20 cellular contexts compared by ENCODE assay signal in genomic region chr15:58690703-58691102, GRCh38. TPM values are rescaled to one million over a fixed set of nuclear protein-coding genes. Genes with fewer than 3 reads are reported as not detected.
A peak's percentile ranks its signal among the peaks of the same experiment; 100 is the strongest.
DNase-seq lines count a peak whose midpoint lies in the region; ATAC-seq and TF ChIP-seq lines count a peak whose summit lies in the region.
"Had no signal": no experiment of that assay in that cellular context is flagged by ENCODE, and none has a peak within 500 bp of the region (broad histone marks: within the 10 kb centered on the region; RNA-seq: fewer than 3 reads in every experiment).

No MANE protein-coding gene starts in this region.

- no peaks in the 10 kb centered on the region for H3K9me3 Mint-ChIP-seq in activated CD4-positive, alpha-beta T cell treated with anti-CD3 and anti-CD28 coated beads, Interleukin-2, amount 10 ng/mL, durations not matched to agents 24 days and 14 days
- H3K9me3 Mint-ChIP-seq in activated B cell treated with CpG ODN at 0.5 μM for 24 hours (no peaks in the 10 kb centered on the region), type B pancreatic cell (peaks cover 10% of the 10 kb centered on the region)
- H3K9me3 Mint-ChIP-seq: endodermal cell had no signal

- 49 to 80% (median 76%) methylated on average over 3 of the region's 3 CpGs for WGBS in spleen, 5 donors

- intact Hi-C loops in activated CD4-positive, alpha-beta T cell treated with anti-CD3 and anti-CD28 coated beads, Interleukin-2, amount 10 ng/mL, durations not matched to agents 24 days and 14 days (cut with micrococcal nuclease), result loop anchor here (5.0 kb wide), 1 partner anchor 57 kb away; the partner anchor contains the start of gene ADAM10
- intact Hi-C loops in activated B cell treated with CpG ODN at 0.5 μM for 24 hours (cut with micrococcal nuclease), result loop anchor here (1.0 to 5.0 kb wide), 3 partner anchors 37 to 81 kb away; partner anchors contain the start of genes ADAM10 and MINDY2
- intact Hi-C loops in spleen (cut with DNase I; ENCODE audit: low total_unique reads), result no loop called here

- no peak for TF ChIP-seq POLR2A in spleen (IDR thresholded peaks at IDR 0.05)

- peak; percentile 62 for DNase-seq in activated CD4-positive, alpha-beta T cell treated with anti-CD3 and anti-CD28 coated beads, Interleukin-2, amount 10 ng/mL, durations not matched to agents 24 days and 14 days
- no peak for DNase-seq in activated CD4-positive, alpha-beta T cell treated with anti-CD3 and anti-CD28 coated beads, Interleukin-2, amount 50 U/mL, for 1 hour
- DNase-seq in activated B cell treated with CpG ODN at 0.5 μM for 24 hours (no peak), type B pancreatic cell (ENCODE audit: extremely low spot score, unreplicated experiment) (no peak), spleen (no peak)
- DNase-seq: activated CD4-positive, alpha-beta T cell treated with anti-CD3 and anti-CD28 coated beads, Interleukin-2, amount 50 U/mL, for 48 hours; central memory CD4-positive, alpha-beta T cell; COR-L47; endodermal cell; GF-D8; kidney glomerular epithelial cell; NCI-H1092 treated with DMSO at 0.1 percent for 48 hours; NCI-H446; SJCRH30; stimulated activated CD4-positive, alpha-beta T cell treated with anti-CD3 and anti-CD28 coated beads, Interleukin-4, amount 100 ng/mL, for 1 hour; stimulated activated CD8-positive, alpha-beta memory T cell treated with anti-CD3 and anti-CD28 coated beads, Interleukin-4, amount 100 ng/mL, for 48 hours; tibial artery had no signal

- peaks cover 25% of the 10 kb centered on the region for H3K4me1 Mint-ChIP-seq in activated CD4-positive, alpha-beta T cell treated with anti-CD3 and anti-CD28 coated beads, Interleukin-2, amount 10 ng/mL, durations not matched to agents 24 days and 14 days
- H3K4me1 Mint-ChIP-seq in activated B cell treated with CpG ODN at 0.5 μM for 24 hours (peaks cover 33% of the 10 kb centered on the region), type B pancreatic cell (ENCODE audit: unreplicated experiment) (peaks cover 22% of the 10 kb centered on the region)

- no peak overlapping the region for H3K27ac Mint-ChIP-seq in activated CD4-positive, alpha-beta T cell treated with anti-CD3 and anti-CD28 coated beads, Interleukin-2, amount 10 ng/mL, durations not matched to agents 24 days and 14 days
- H3K27ac Mint-ChIP-seq in activated B cell treated with CpG ODN at 0.5 μM for 24 hours (no peak overlapping the region), type B pancreatic cell (peak overlapping the region; percentile 27)
- H3K27ac Mint-ChIP-seq: endodermal cell had no signal

- CTCF ChIA-PET in activated B cell treated with CpG ODN at 0.5 μM for 24 hours (lab: Charles Lee), result interaction anchor here (1.0 kb wide), 1 partner anchor 80 kb away, joined by 8 read pairs; the partner anchor contains the start of gene MINDY2

- no peaks in the 10 kb centered on the region for H3K27me3 ChIP-seq in spleen (replicated peaks in 1 of 7)
- H3K27me3 ChIP-seq: SJCRH30, tibial artery had no signal

- H3K27ac ChIP-seq in spleen, result peak overlapping the region in 1 of 8 donors; percentile 11
- H3K27ac ChIP-seq: SJCRH30, tibial artery had no signal

- H3K9me3 ChIP-seq in spleen, result no peaks in the 10 kb centered on the region
- H3K9me3 ChIP-seq: SJCRH30, tibial artery had no signal

- no peak overlapping the region for H3K4me3 ChIP-seq in spleen
- H3K4me3 ChIP-seq: SJCRH30, tibial artery had no signal

- H3K36me3 Mint-ChIP-seq in activated CD4-positive, alpha-beta T cell treated with anti-CD3 and anti-CD28 coated beads, Interleukin-2, amount 10 ng/mL, durations not matched to agents 24 days and 14 days (ENCODE audit: low read depth), result peaks cover 26% of the 10 kb centered on the region
- peaks cover 11% of the 10 kb centered on the region for H3K36me3 Mint-ChIP-seq in activated B cell treated with CpG ODN at 0.5 μM for 24 hours (ENCODE audit: low read depth)
- H3K36me3 Mint-ChIP-seq in type B pancreatic cell, result peaks cover 30% of the 10 kb centered on the region

- H3K36me3 ChIP-seq in spleen, result peaks cover 0 to 16% (median 0%) of the 10 kb centered on the region in 6 donors
- H3K36me3 ChIP-seq: tibial artery had no signal

- ATAC-seq in HG03135 (IDR thresholded peaks at IDR 0.05; ENCODE audit: unreplicated experiment) (peak; percentile 55), activated B cell treated with CpG ODN at 0.5 μM for 24 hours (ENCODE audit: low read depth) (peak; percentile 97), HG02885 (IDR thresholded peaks at IDR 0.05; ENCODE audit: poor library complexity, unreplicated experiment) (no peak), GM18498 (IDR thresholded peaks at IDR 0.05; ENCODE audit: unreplicated experiment) (no peak)

- H3K4me3 Mint-ChIP-seq in activated CD4-positive, alpha-beta T cell treated with anti-CD3 and anti-CD28 coated beads, Interleukin-2, amount 10 ng/mL, durations not matched to agents 24 days and 14 days, result no peak overlapping the region
- H3K4me3 Mint-ChIP-seq in activated B cell treated with CpG ODN at 0.5 μM for 24 hours (no peak overlapping the region), type B pancreatic cell (no peak overlapping the region)
- H3K4me3 Mint-ChIP-seq: endodermal cell had no signal

- POLR2A ChIA-PET in activated B cell treated with CpG ODN at 0.5 μM for 24 hours (lab: Charles Lee), result interaction anchor here (0.6 to 1.5 kb wide), 3 partner anchors 59 to 1485 kb away, joined by 4 to 7 read pairs (median 7); partner anchors contain the start of genes ADAM10 and MINDY2

- peaks cover 6 to 49% (median 26%) of the 10 kb centered on the region in 6 donors for H3K4me1 ChIP-seq in spleen
- H3K4me1 ChIP-seq: SJCRH30 had no signal

- H3K27me3 Mint-ChIP-seq in activated CD4-positive, alpha-beta T cell treated with anti-CD3 and anti-CD28 coated beads, Interleukin-2, amount 10 ng/mL, durations not matched to agents 24 days and 14 days, result no peaks in the 10 kb centered on the region
- no peaks in the 10 kb centered on the region for H3K27me3 Mint-ChIP-seq in activated B cell treated with CpG ODN at 0.5 μM for 24 hours
- H3K27me3 Mint-ChIP-seq in type B pancreatic cell, result no peaks in the 10 kb centered on the region

- TF ChIP-seq CTCF in activated B cell treated with CpG ODN at 0.5 μM for 24 hours (IDR thresholded peaks at IDR 0.05), result no peak
- no peak for TF ChIP-seq CTCF in type B pancreatic cell (conservative IDR thresholded peaks at IDR 0.05)
- TF ChIP-seq CTCF in spleen (IDR thresholded peaks at IDR 0.05 in 8 of 11, conservative IDR thresholded peaks at IDR 0.05 in 3 of 11), result no peak

RNA-seq across cellular contexts. Expression of gene ADAM10, which starts 58.8 kb away (rescaled TPM):
- total RNA-seq in activated CD4-positive, alpha-beta T cell treated with anti-CD3 and anti-CD28 coated beads, Interleukin-2, amount 10 ng/mL, durations not matched to agents 24 days and 14 days, result 103 and 111 TPM in 2 replicates
- 87.7 and 91.6 TPM in 2 replicates for total RNA-seq in activated B cell treated with CpG ODN at 0.5 μM for 24 hours
- total RNA-seq in type B pancreatic cell (ENCODE audit: low replicate concordance), result 228 and 438 TPM in 2 replicates
- 100 to 1,000 TPM; 115 to 205 (median 161) TPM for total RNA-seq in spleen
- 10 to 100 TPM in 2 of 3 donors, 1 to 10 TPM in 1; 7.6 to 12.1 (median 11.1) TPM for polyA plus RNA-seq in spleen

Comparison
In these comparisons a context has a peak if more than half of its experiments do, and no peak if none do; other contexts are left out.
1. ATAC-seq: peak in HG03135 (single experiment) and activated B cell treated with CpG ODN at 0.5 μM for 24 hours (single experiment); none in HG02885 (single experiment) and GM18498 (single experiment).